Comparison of ENCODE assay signal across 11 cellular contexts in genomic region chr15:81302605-81303204, GRCh38. TPM values are rescaled to one million over a fixed set of nuclear protein-coding genes. Genes with fewer than 3 reads are reported as not detected.
DNase-seq lines count a peak whose midpoint lies in the region; ATAC-seq, FAIRE-seq and TF ChIP-seq lines count a peak whose summit lies in the region.
"Had no signal": no experiment of that assay in that cellular context is flagged by ENCODE, and none has a peak within 500 bp of the region (broad histone marks: within the 10 kb centered on the region; RNA-seq: fewer than 3 reads in every experiment).

No MANE protein-coding gene starts in this region.

- peak overlapping the region; percentile 99 for H3K27ac ChIP-seq in GM12878 (ENCODE audit: control insufficient read depth, insufficient read depth)

- POLR2A ChIA-PET in GM12878 (lab: Charles Lee): interaction anchor here (0.6 to 7.0 kb wide), 9 partner anchors 7 to 177 kb away, joined by 3 to 103 read pairs (median 10); partner anchors contain the start of gene STARD5

- intact Hi-C loops in GM12878 (cut with micrococcal nuclease; ENCODE audit: unreplicated experiment): no loop called here
- intact Hi-C loops in sciatic nerve (cut with DNase I): no loop called here

- no peak for TF ChIP-seq RAD21 in GM12878 (IDR thresholded peaks at IDR 0.05; ENCODE audit: insufficient read depth, low read depth, low read length)

- FAIRE-seq in GM12878 (lab: Jason Lieb, UNC): no peak
- FAIRE-seq: endometrium, kidney had no signal

- no peak for TF ChIP-seq POLR2A in GM12878 (IDR thresholded peaks at IDR 0.05; ENCODE audit: low read depth, low read length)

- no peaks in the 10 kb centered on the region for H3K9me3 ChIP-seq in GM12878 (replicated peaks; ENCODE audit: control insufficient read depth, insufficient read depth, low read length)

- 78% methylated on average over 7 of the region's 7 CpGs for WGBS in GM12878 (ENCODE audit: insufficient coverage, insufficient replicate concordance, low lambda C conversion rate, missing lambda C conversion rate)

- ATAC-seq in GM18867 (IDR thresholded peaks at IDR 0.05; ENCODE audit: unreplicated experiment) (peak; percentile 24), GM12878 (peak; percentile 40), sciatic nerve (peak; percentile 37), GM18907 (IDR thresholded peaks at IDR 0.05; ENCODE audit: unreplicated experiment) (no peak), GM21786 (IDR thresholded peaks at IDR 0.05; ENCODE audit: unreplicated experiment) (no peak)

- peaks cover 25 to 45% of the 10 kb centered on the region in 2 experiments for H3K36me3 ChIP-seq in GM12878 (ENCODE audit: control insufficient read depth in 2 of 2, insufficient read depth in 2 of 2, low read length in 1 of 2)

- H2AFZ ChIP-seq in GM12878 (ENCODE audit: control insufficient read depth, low read depth, low read length): no peak overlapping the region

- CTCF ChIA-PET in GM12878 (lab: Yijun Ruan, JAX): interaction anchor here (0.6 to 4.8 kb wide), 11 partner anchors 9 to 302 kb away, joined by 3 to 50 read pairs (median 9); partner anchors contain the start of gene TLNRD1

- H4K20me1 ChIP-seq in GM12878 (ENCODE audit: control insufficient read depth, insufficient read depth): no peaks in the 10 kb centered on the region

- peak overlapping the region; percentile 91 for H3K4me2 ChIP-seq in GM12878 (ENCODE audit: control insufficient read depth, insufficient read depth)

- in situ Hi-C loops in KBM-7 (cut with MboI; ENCODE audit: low pct_unique_long_range_greater_than_20kb, low sequenced_read_pairs): no loop called here
- in situ Hi-C loops in GM12878 (cut with MboI): no loop called here

- peak overlapping the region; percentile 62 for H3K4me3 ChIP-seq in GM12878

- RAD21 ChIA-PET in GM12878 (lab: Charles Lee; ENCODE audit: unreplicated experiment): interaction anchor here (0.6 to 5.6 kb wide), 11 partner anchors 9 to 283 kb away, joined by 4 to 83 read pairs (median 9); no protein-coding TSS in a partner anchor

- DNase-seq in KBM-7 (peak; percentile 47), GM12878 (ENCODE audit: low read depth, low spot score) (no peak), sciatic nerve (ENCODE audit: low spot score) (no peak), AG08395 (ENCODE audit: low spot score) (no peak), amniotic stem cell (lab: John Stamatoyannopoulos, UW) (no peak)
- DNase-seq: activated CD8-positive, alpha-beta memory T cell treated with anti-CD3 and anti-CD28 coated beads, Interleukin-2, amount 50 U/mL, for 48 hours; kidney had no signal

- no TSS peak for BruUV-seq in GM12878 (replicated peaks; lab: Mats Ljungman, UMichigan)

- TF ChIP-seq EP300 in GM12878 (IDR thresholded peaks at IDR 0.05; ENCODE audit: borderline replicate concordance in 1 of 2, control insufficient read depth in 1 of 2, low read depth in 2 of 2, low read length in 2 of 2): 0 out of 4 replicates have a peak, but pooled peaks of 1 of the 2 experiments have one; percentile 16

- peaks cover 48% of the 10 kb centered on the region for H3K4me1 ChIP-seq in GM12878 (ENCODE audit: control insufficient read depth, insufficient read depth, low read length)

- H3K27me3 ChIP-seq in GM12878 (replicated peaks in 1 of 2; ENCODE audit: control insufficient read depth in 2 of 2, insufficient read depth in 2 of 2, low read length in 1 of 2): no peaks in the 10 kb centered on the region

- peaks cover 73% of the 10 kb centered on the region for H3K79me2 ChIP-seq in GM12878 (ENCODE audit: control insufficient read depth, insufficient read depth, low read length)

- no peak for TF ChIP-seq CTCF in GM12878 (IDR thresholded peaks at IDR 0.05 in 2 of 3, conservative IDR thresholded peaks at IDR 0.05 in 1 of 3; ENCODE audit: control insufficient read depth in 2 of 3, extremely low read depth in 1 of 3, insufficient read depth in 1 of 3, low read depth in 3 of 3, low read length in 3 of 3)

- peak overlapping the region; percentile 67 for H3K9ac ChIP-seq in GM12878 (ENCODE audit: control insufficient read depth, insufficient read depth, low read length)

- SMC1A ChIA-PET in GM12878 (lab: Charles Lee; ENCODE audit: uncharacterized antibody, unreplicated experiment): interaction anchor here (0.9 to 5.3 kb wide), 11 partner anchors 8 to 34 kb away, joined by 3 to 107 read pairs (median 11); partner anchors contain the start of gene STARD5

TF ChIP-seq in GM12878, 131 proteins besides CTCF, POLR2A, EP300 and RAD21:
- TF ChIP-seq ZNF687 (IDR thresholded peaks at IDR 0.05): peak; percentile 55; the same call in 1 of the 2 replicates
- no peak for TF ChIP-seq PKNOX1 (IDR thresholded peaks at IDR 0.05)
- TF ChIP-seq SPI1 (IDR thresholded peaks at IDR 0.05; ENCODE audit: borderline replicate concordance, insufficient read depth, low read depth, low read length): peak; percentile 82; the same call in 1 of the 2 replicates
- no peak for TF ChIP-seq IRF5 (IDR thresholded peaks at IDR 0.05; ENCODE audit: borderline replicate concordance)
- TF ChIP-seq CREM (IDR thresholded peaks at IDR 0.05; ENCODE audit: low read depth): peak; percentile 19; the same call in 1 of the 2 replicates
- no peak for TF ChIP-seq ZNF622 (IDR thresholded peaks at IDR 0.05)

RNA-seq across cellular contexts. Expression of gene STARD5, which starts 21.2 kb away (rescaled TPM):
- 20.1 and 22.0 TPM in 2 replicates for total RNA-seq in GM12878 (2013; cell fraction: nucleolus; rRNA removed)
- total RNA-seq in GM12878 (2014; rRNA removed) (6.3 and 6.4 TPM in 2 replicates), GM12878 (2014; rRNA removed; fragmentation: Illumina TruSeq; extraction: Trizol) (4.1 and 4.5 TPM in 2 replicates), GM12878 (2021) (6.0 and 6.1 TPM in 2 replicates), sciatic nerve (6.1 TPM)
- 2.0 TPM for polyA plus RNA-seq in GM12878 (2011; ENCODE audit: low read depth)
- polyA plus RNA-seq in GM12878 (2011; rRNA removed) (7.5 and 9.4 TPM in 2 replicates), GM12878 (2014; fragmentation: Illumina TruSeq; extraction: Trizol) (5.4 and 6.3 TPM in 2 replicates), GM12878 (2014; fragmentation: Nextera tagmentation; extraction: Ambion mirVana) (1 to 10 TPM; 2.3 to 3.5 TPM), GM12878 (2014; rRNA removed) (8.4 and 8.6 TPM in 2 replicates), GM12878 (2016; fragmentation: Nextera tagmentation; extraction: Ambion mirVana) (1 to 10 TPM; 3.0 to 3.5 TPM)
- polyA plus RNA-seq in GM12878 (2011; cell fraction: cytosol; rRNA removed): 11.9 and 12.7 TPM in 2 replicates
- polyA plus RNA-seq in GM12878 (2011; cell fraction: nucleus; rRNA removed): 22.7 and 29.4 TPM in 2 replicates
- 3.0 and 4.8 TPM in 2 replicates for polyA plus RNA-seq in GM12878 (2012)
- polyA minus RNA-seq in GM12878 (2011; rRNA and poly(A)+ RNA removed): 11.0 and 11.7 TPM in 2 replicates
- 1.9 and 3.1 TPM in 2 replicates for polyA minus RNA-seq in GM12878 (2011; cell fraction: cytosol; rRNA and poly(A)+ RNA removed)
- 13.1 and 19.6 TPM in 2 replicates for polyA minus RNA-seq in GM12878 (2011; cell fraction: nucleus; rRNA and poly(A)+ RNA removed)

Comparison
In these comparisons a context has a peak if more than half of its experiments do, and no peak if none do; other contexts are left out.
1. ATAC-seq: peak in GM18867 (single experiment), GM12878 (single experiment) and sciatic nerve (single experiment); none in GM18907 (single experiment) and GM21786 (single experiment).